29 cellular contexts compared by ENCODE assay signal in the genomic region with DNA sequence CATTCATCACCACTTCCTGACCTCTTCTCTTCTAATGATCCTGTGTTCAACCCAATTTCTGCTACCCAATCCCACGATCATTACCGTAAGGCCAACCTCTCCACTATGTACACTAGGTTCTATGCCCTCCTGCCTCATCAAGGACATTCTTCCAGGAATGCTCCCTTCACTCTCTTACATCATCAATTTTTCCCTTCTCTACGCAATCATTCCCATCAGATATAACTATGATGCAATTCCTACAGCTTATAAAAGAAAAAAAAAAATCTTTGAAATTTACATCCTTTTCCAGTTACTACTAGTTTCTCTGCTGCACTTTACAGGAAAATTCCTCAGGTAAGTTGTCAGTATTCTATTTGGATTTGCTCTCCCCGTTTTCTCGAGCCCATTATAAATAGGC. TPM values are rescaled to one million over a fixed set of nuclear protein-coding genes. Genes with fewer than 3 reads are reported as not detected.
"Had no signal": no experiment of that assay in that cellular context is flagged by ENCODE, and none has a peak within 500 bp of the region (broad histone marks: within the 10 kb centered on the region; RNA-seq: fewer than 3 reads in every experiment).

No MANE protein-coding gene starts in this region.

- H3K4me3 ChIP-seq: gastroesophageal sphincter, heart right ventricle had no signal

- DNase-seq: activated B cell treated with CpG ODN at 0.5 μM for 24 hours; activated CD4-positive, alpha-beta T cell treated with anti-CD3 and anti-CD28 coated beads for 48 hours; activated CD4-positive, alpha-beta T cell treated with anti-CD3 and anti-CD28 coated beads, Interleukin-2, amount 50 U/mL, for 1 hour; activated CD4-positive, alpha-beta T cell treated with anti-CD3 and anti-CD28 coated beads, Interleukin-2, amount 50 U/mL, for 48 hours; activated CD8-positive, alpha-beta memory T cell treated with anti-CD3 and anti-CD28 coated beads for 24 hours; activated CD8-positive, alpha-beta T cell treated with anti-CD3 and anti-CD28 coated beads for 36 hours; activated effector memory CD4-positive, alpha-beta T cell treated with Interleukin-2 at 50 U/mL for 16 hours; activated naive CD4-positive, alpha-beta T cell treated with anti-CD3 and anti-CD28 coated beads, Interleukin-2, amount 10 ng/mL, durations not matched to agents 7 days and 5 days; activated T-cell treated with anti-CD3 and anti-CD28 coated beads, Interleukin-2, amount 50 U/mL, for 4 hours; amniotic stem cell; anterior cingulate cortex; brain microvascular endothelial cell; cortex of kidney; dermis blood vessel endothelial cell; effector CD4-positive, alpha-beta T cell; effector memory CD8-positive, alpha-beta T cell; heart right ventricle; T-helper 1 cell; T-helper 17 cell; T1000; WERI-Rb-1 had no signal

- H3K9me3 ChIP-seq: gastroesophageal sphincter had no signal

- H3K27me3 ChIP-seq: brain microvascular endothelial cell, gastroesophageal sphincter, heart right ventricle had no signal

- H3K27ac ChIP-seq: brain microvascular endothelial cell, epithelial cell of prostate, gastroesophageal sphincter, heart right ventricle, WERI-Rb-1 had no signal

- H3K4me1 ChIP-seq: gastroesophageal sphincter had no signal

- H3K36me3 ChIP-seq: brain microvascular endothelial cell, gastroesophageal sphincter, heart right ventricle, WERI-Rb-1 had no signal

- ATAC-seq: activated CD4-positive, CD25-positive, alpha-beta regulatory T cell treated with anti-CD3 and anti-CD28 coated beads, Interleukin-2, amount 50 U/mL, for 24 hours; activated CD8-positive, alpha-beta T cell treated with anti-CD3 and anti-CD28 coated beads for 36 hours; activated T-cell treated with anti-CD3 and anti-CD28 coated beads, Interleukin-2, amount 50 U/mL, for 4 hours; activated T-helper 17 cell treated with anti-CD3 and anti-CD28 coated beads, Interleukin-2, amount 50 U/mL, for 72 hours; effector memory CD8-positive, alpha-beta T cell; gastroesophageal sphincter; T-helper 17 cell had no signal

RNA-seq across cellular contexts. Expression of gene GPR22, which starts 30.8 kb away (rescaled TPM):
- total RNA-seq: activated B cell treated with CpG ODN at 0.5 μM for 24 hours; activated CD8-positive, alpha-beta T cell treated with anti-CD3 and anti-CD28 coated beads for 36 hours; activated T-cell treated with anti-CD3 and anti-CD28 coated beads, Interleukin-2, amount 50 U/mL, for 4 hours; activated T-helper 17 cell treated with anti-CD3 and anti-CD28 coated beads, Interleukin-2, amount 50 U/mL, for 72 hours; astrocyte; endothelial cell of umbilical vein; gastroesophageal sphincter; glomerular endothelial cell; T-helper 17 cell had no signal
- polyA plus RNA-seq: endothelial cell of umbilical vein, esophagus had no signal
